ENCODE assay signal across 7 cellular contexts in the genomic region with DNA sequence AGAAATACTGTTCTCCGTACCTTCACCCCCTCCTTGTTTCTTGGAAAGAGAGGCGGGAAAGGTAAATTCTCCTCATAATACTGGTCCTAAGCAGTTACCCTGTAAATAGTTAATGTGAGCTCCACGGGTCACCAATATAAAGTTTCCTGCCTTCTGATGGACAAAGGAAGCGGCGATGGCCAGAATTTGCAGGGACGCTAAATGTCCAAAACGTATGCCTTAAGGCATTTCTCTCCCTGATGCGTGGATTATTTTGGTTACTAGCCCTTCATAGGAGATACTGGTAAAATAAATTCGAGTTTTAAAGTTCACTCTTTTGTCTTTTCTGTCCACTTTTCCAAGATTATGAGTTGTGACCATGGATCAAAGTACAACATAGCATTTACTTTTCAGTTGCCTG. TPM values are rescaled to one million over a fixed set of nuclear protein-coding genes. Genes with fewer than 3 reads are reported as not detected.
A peak's percentile ranks its signal among the peaks of the same experiment; 100 is the strongest.
DNase-seq lines count a peak whose midpoint lies in the region; ATAC-seq and TF ChIP-seq lines count a peak whose summit lies in the region.

No MANE protein-coding gene starts in this region.

- no peak for DNase-seq in HL-60 (ENCODE audit: low read depth in 1 of 2, low spot score in 1 of 2)
- DNase-seq in activated naive CD8-positive, alpha-beta T cell treated with anti-CD3 and anti-CD28 coated beads, Interleukin-2, amount 10 ng/mL, durations not matched to agents 7 days and 5 days = no peak
- DNase-seq in stomach = no peak
- DNase-seq in NCI-H146 (lab: John Stamatoyannopoulos, UW) = no peak
- DNase-seq in OCI-M2 (lab: John Stamatoyannopoulos, UW; ENCODE audit: unreplicated experiment) = no peak

- H3K4me1 ChIP-seq in iPS-20b (ENCODE audit: insufficient read depth, low read length) (no peaks in the 10 kb centered on the region), stomach (peaks cover 0 to 23% (median 4%) of the 10 kb centered on the region in 4 donors)

- intact Hi-C loops in stomach (cut with DNase I; ENCODE audit: low total_unique reads) = no loop called here

- no peaks in the 10 kb centered on the region for H3K9me3 Mint-ChIP-seq in activated naive CD8-positive, alpha-beta T cell treated with anti-CD3 and anti-CD28 coated beads, Interleukin-2, amount 10 ng/mL, durations not matched to agents 7 days and 5 days

- H3K36me3 ChIP-seq in iPS-20b (ENCODE audit: insufficient read depth, low read depth, low read length) = no peaks in the 10 kb centered on the region
- peaks cover 0 to 13% (median 3%) of the 10 kb centered on the region in 4 donors for H3K36me3 ChIP-seq in stomach

- H3K36me3 Mint-ChIP-seq in activated naive CD8-positive, alpha-beta T cell treated with anti-CD3 and anti-CD28 coated beads, Interleukin-2, amount 10 ng/mL, durations not matched to agents 7 days and 5 days = no peaks in the 10 kb centered on the region

- peaks cover 57% of the 10 kb centered on the region for H3K27me3 Mint-ChIP-seq in activated naive CD8-positive, alpha-beta T cell treated with anti-CD3 and anti-CD28 coated beads, Interleukin-2, amount 10 ng/mL, durations not matched to agents 7 days and 5 days

- H3K4me3 ChIP-seq in HL-60 (replicated peaks; ENCODE audit: insufficient read depth, low read length) (peak overlapping the region; percentile 66), iPS-20b (ENCODE audit: low read length) (peak overlapping the region; percentile 96), stomach (peak overlapping the region; percentile 48 to 63 (median 59))

- H3K4me1 Mint-ChIP-seq in activated naive CD8-positive, alpha-beta T cell treated with anti-CD3 and anti-CD28 coated beads, Interleukin-2, amount 10 ng/mL, durations not matched to agents 7 days and 5 days = peaks cover 9% of the 10 kb centered on the region

- no peak for ATAC-seq in activated naive CD8-positive, alpha-beta T cell treated with anti-CD3 and anti-CD28 coated beads, Interleukin-2, amount 10 ng/mL, durations not matched to agents 7 days and 5 days (ENCODE audit: low read depth)
- ATAC-seq in GM21529 (IDR thresholded peaks at IDR 0.05; ENCODE audit: unreplicated experiment) = no peak

- no peak for TF ChIP-seq POLR2A in stomach (IDR thresholded peaks at IDR 0.05)

- H3K27me3 ChIP-seq in HL-60 (ENCODE audit: insufficient read depth, poor library complexity, severe bottlenecking) (no peaks in the 10 kb centered on the region), iPS-20b (ENCODE audit: insufficient read depth, low read length) (peaks cover 35% of the 10 kb centered on the region), stomach (peaks cover 0 to 11% (median 11%) of the 10 kb centered on the region in 3 donors)

- H3K27ac Mint-ChIP-seq in activated naive CD8-positive, alpha-beta T cell treated with anti-CD3 and anti-CD28 coated beads, Interleukin-2, amount 10 ng/mL, durations not matched to agents 7 days and 5 days = no peak overlapping the region

- peak overlapping the region; percentile 82; the same call in 1 of the 2 replicates for H3K9ac ChIP-seq in iPS-20b (ENCODE audit: low read depth, low read length)

- H3K9me3 ChIP-seq in iPS-20b (ENCODE audit: insufficient read depth, low read depth, low read length) = no peaks in the 10 kb centered on the region
- no peaks in the 10 kb centered on the region for H3K9me3 ChIP-seq in stomach

- peak overlapping the region; percentile 65 for H3K27ac ChIP-seq in HL-60 (replicated peaks)
- H3K27ac ChIP-seq in iPS-20b (ENCODE audit: low read length) = no peak overlapping the region
- H3K27ac ChIP-seq in stomach = peak overlapping the region in 4 of 5 donors; percentile 76 to 94 (median 88)

- no peak for TF ChIP-seq EP300 in stomach (IDR thresholded peaks at IDR 0.05)

- POLR2A ChIA-PET in activated naive CD8-positive, alpha-beta T cell treated with anti-CD3 and anti-CD28 coated beads, Interleukin-2, amount 10 ng/mL, durations not matched to agents 7 days and 5 days (lab: Charles Lee) = no interaction called here

- peak overlapping the region; percentile 73 for H3K4me3 Mint-ChIP-seq in activated naive CD8-positive, alpha-beta T cell treated with anti-CD3 and anti-CD28 coated beads, Interleukin-2, amount 10 ng/mL, durations not matched to agents 7 days and 5 days

- WGBS in stomach, 5 donors = 8 to 37% (median 29%) methylated on average over 9 of the region's 9 CpGs

- no peak for TF ChIP-seq CTCF in HL-60 (IDR thresholded peaks at IDR 0.05; ENCODE audit: insufficient read depth, low read length)
- TF ChIP-seq CTCF in stomach (IDR thresholded peaks at IDR 0.05) = no peak

RNA-seq across cellular contexts. Expression of a gene that starts 0.9 kb away (rescaled TPM):
- not detected for total RNA-seq in activated naive CD8-positive, alpha-beta T cell treated with anti-CD3 and anti-CD28 coated beads, Interleukin-2, amount 10 ng/mL, durations not matched to agents 7 days and 5 days
- total RNA-seq in stomach = 10 to 100 TPM in 3 of 5 donors, 1 to 10 TPM in 1, not detected in 1; 3.5 to 46.9 (median 22.9) TPM
- polyA plus RNA-seq in stomach = 1 to 10 TPM in 2 of 3 donors, under 1 TPM in 1; 0.65 to 4.6 (median 1.8) TPM
